Comparison of ENCODE assay signal across 8 cellular contexts in genomic region chr14:102330806-102331205, GRCh38.
"Had no signal": no experiment of that assay in that cellular context is flagged by ENCODE, and none has a peak within 500 bp of the region (broad histone marks: within the 10 kb centered on the region; RNA-seq: fewer than 3 reads in every experiment).

No MANE protein-coding gene starts in this region.

- H3K4me3 ChIP-seq: GM23248, GM23338, HAP-1 had no signal

- H3K9ac ChIP-seq: GM23248 had no signal

- H3K4me3 Mint-ChIP-seq: GM23338, HFFc6 had no signal

- ATAC-seq: GM23338, HCT116 had no signal

- H3K4me1 ChIP-seq: HAP-1 had no signal

- H3K9me3 ChIP-seq: HAP-1 had no signal

- DNase-seq: GM23248, GOT3, H7, HCEC 1CT, HFFc6 had no signal

- H2AFZ ChIP-seq: GM23248, GM23338 had no signal

- H3K27ac Mint-ChIP-seq: GM23338, HFFc6 had no signal

- H3K4me1 Mint-ChIP-seq: GM23338 had no signal

- H3K27ac ChIP-seq: GM23248 had no signal

- H3K9me3 Mint-ChIP-seq: GM23338, HFFc6 had no signal

- H3K4me2 ChIP-seq: GM23338 had no signal
